ENCODE assay signal across 16 cellular contexts in genomic region chr5:132060501-132061161, GRCh38. TPM values are rescaled to one million over a fixed set of nuclear protein-coding genes. Genes with fewer than 3 reads are reported as not detected.
DNase-seq lines count a peak whose midpoint lies in the region; ATAC-seq and TF ChIP-seq lines count a peak whose summit lies in the region.
"Had no signal": no experiment of that assay in that cellular context is flagged by ENCODE, and none has a peak within 500 bp of the region (broad histone marks: within the 10 kb centered on the region; RNA-seq: fewer than 3 reads in every experiment).

IL3 (plus strand) TSS chr5:132060655; CDS start chr5:132060707, 52 bp downstream.

- H3K9ac ChIP-seq in BLaER1 = peak within 1 kb of the TSS; percentile 3; the same call in 1 of the 2 replicates

- no peaks in the 10 kb centered on the region for H3K9me3 ChIP-seq in BLaER1
- H3K9me3 ChIP-seq: breast epithelium, gastrocnemius medialis had no signal

- no peaks in the 10 kb centered on the region for H3K27me3 ChIP-seq in BLaER1
- H3K27me3 ChIP-seq: breast epithelium, gastrocnemius medialis had no signal

- peak within 1 kb of the TSS; percentile 80 for H3K4me2 ChIP-seq in BLaER1

- peak within 1 kb of the TSS; percentile 61; the same call in 1 of the 2 replicates for H3K27ac ChIP-seq in BLaER1
- H3K27ac ChIP-seq: breast epithelium, gastrocnemius medialis had no signal

- H4K20me1 ChIP-seq in BLaER1 = no peaks in the 10 kb centered on the region

- no peaks in the 10 kb centered on the region for H3K9me3 Mint-ChIP-seq in activated T-helper 2 cell treated with anti-CD3 and anti-CD28 coated beads, Interferon-gamma antibody, Interleukin-2, Interleukin-4, amounts not matched to agents 10 μg/mL and 5 μg/mL and 100 μg/mL, durations not matched to agents 14 hours and 24 hours and 36 hours
- no peaks in the 10 kb centered on the region for H3K9me3 Mint-ChIP-seq in natural killer cell
- no peaks in the 10 kb centered on the region for H3K9me3 Mint-ChIP-seq in type B pancreatic cell
- H3K9me3 Mint-ChIP-seq: stimulated activated memory B cell treated with anti-CD40 and anti-IgM and Interleukin-4, amounts not matched to agents 10 μg/mL and 1 μg/mL and 100 μg/mL, for 72 hours had no signal

- ATAC-seq in natural killer cell (no peak), HG03571 (IDR thresholded peaks at IDR 0.05; ENCODE audit: unreplicated experiment) (no peak)
- ATAC-seq: gastrocnemius medialis; stimulated activated memory B cell treated with anti-CD40 and anti-IgM and Interleukin-4, amounts not matched to agents 10 μg/mL and 1 μg/mL and 100 μg/mL, for 72 hours had no signal

- peaks cover 69% of the 10 kb centered on the region for H3K4me1 ChIP-seq in BLaER1
- H3K4me1 ChIP-seq: breast epithelium, gastrocnemius medialis had no signal

- intact Hi-C loops in activated T-helper 2 cell treated with anti-CD3 and anti-CD28 coated beads, Interferon-gamma antibody, Interleukin-2, Interleukin-4, amounts not matched to agents 10 μg/mL and 5 μg/mL and 100 μg/mL, durations not matched to agents 14 hours and 24 hours and 36 hours (cut with micrococcal nuclease) = loop anchor here (5.0 to 10.0 kb wide), 2 partner anchors 266 to 313 kb away; partner anchors contain the start of gene FNIP1
- intact Hi-C loops in natural killer cell (cut with micrococcal nuclease) = loop anchor here (5.0 kb wide), 1 partner anchor 42 kb away; no protein-coding TSS in a partner anchor

- H3K27ac Mint-ChIP-seq in activated T-helper 2 cell treated with anti-CD3 and anti-CD28 coated beads, Interferon-gamma antibody, Interleukin-2, Interleukin-4, amounts not matched to agents 10 μg/mL and 5 μg/mL and 100 μg/mL, durations not matched to agents 14 hours and 24 hours and 36 hours = peak within 1 kb of the TSS; percentile 73
- H3K27ac Mint-ChIP-seq in natural killer cell (peak within 1 kb of the TSS in 1 of 2 donors; percentile 53), type B pancreatic cell (no peak within 1 kb of the TSS)
- H3K27ac Mint-ChIP-seq: stimulated activated memory B cell treated with anti-CD40 and anti-IgM and Interleukin-4, amounts not matched to agents 10 μg/mL and 1 μg/mL and 100 μg/mL, for 72 hours had no signal

- H3K4me3 Mint-ChIP-seq in activated T-helper 2 cell treated with anti-CD3 and anti-CD28 coated beads, Interferon-gamma antibody, Interleukin-2, Interleukin-4, amounts not matched to agents 10 μg/mL and 5 μg/mL and 100 μg/mL, durations not matched to agents 14 hours and 24 hours and 36 hours (ENCODE audit: low read depth) = peak within 1 kb of the TSS; percentile 23
- H3K4me3 Mint-ChIP-seq in natural killer cell (no peak within 1 kb of the TSS), type B pancreatic cell (no peak within 1 kb of the TSS)
- H3K4me3 Mint-ChIP-seq: stimulated activated memory B cell treated with anti-CD40 and anti-IgM and Interleukin-4, amounts not matched to agents 10 μg/mL and 1 μg/mL and 100 μg/mL, for 72 hours had no signal

- DNase-seq in Daoy (ENCODE audit: low read depth) = peak; percentile 0
- no peak for DNase-seq in activated T-helper 2 cell treated with anti-CD3 and anti-CD28 coated beads, Interferon-gamma antibody, Interleukin-2, Interleukin-4, amounts not matched to agents 10 μg/mL and 5 μg/mL and 100 μg/mL, durations not matched to agents 14 hours and 24 hours and 36 hours (ENCODE audit: low spot score)
- peak; percentile 4 for DNase-seq in natural killer cell
- no peak for DNase-seq in type B pancreatic cell (ENCODE audit: extremely low spot score, unreplicated experiment)
- DNase-seq in stimulated activated CD4-positive, alpha-beta T cell treated with anti-CD3 and anti-CD28 coated beads, Interleukin-15, amount 100 ng/mL, for 24 hours = no peak
- DNase-seq in NCI-H187 treated with DMSO at 0.1 percent for 48 hours (lab: John Stamatoyannopoulos, UW) = no peak
- DNase-seq: gastrocnemius medialis; KG1; NCI-H1436 treated with DMSO at 0.1 percent for 48 hours; retina; RPMI8226; stimulated activated CD4-positive, alpha-beta T cell treated with anti-CD3 and anti-CD28 coated beads, Interleukin-4, amount 100 ng/mL, for 1 hour had no signal

- no peak for TF ChIP-seq CTCF in natural killer cell (IDR thresholded peaks at IDR 0.05)
- TF ChIP-seq CTCF in type B pancreatic cell (conservative IDR thresholded peaks at IDR 0.05) = no peak

- no peaks in the 10 kb centered on the region for H3K36me3 Mint-ChIP-seq in activated T-helper 2 cell treated with anti-CD3 and anti-CD28 coated beads, Interferon-gamma antibody, Interleukin-2, Interleukin-4, amounts not matched to agents 10 μg/mL and 5 μg/mL and 100 μg/mL, durations not matched to agents 14 hours and 24 hours and 36 hours (ENCODE audit: low read depth)
- no peaks in the 10 kb centered on the region for H3K36me3 Mint-ChIP-seq in natural killer cell
- no peaks in the 10 kb centered on the region for H3K36me3 Mint-ChIP-seq in type B pancreatic cell
- H3K36me3 Mint-ChIP-seq: stimulated activated memory B cell treated with anti-CD40 and anti-IgM and Interleukin-4, amounts not matched to agents 10 μg/mL and 1 μg/mL and 100 μg/mL, for 72 hours had no signal

- H3K36me3 ChIP-seq in BLaER1 = no peaks in the 10 kb centered on the region
- H3K36me3 ChIP-seq: breast epithelium, gastrocnemius medialis had no signal

- H3K4me1 Mint-ChIP-seq in activated T-helper 2 cell treated with anti-CD3 and anti-CD28 coated beads, Interferon-gamma antibody, Interleukin-2, Interleukin-4, amounts not matched to agents 10 μg/mL and 5 μg/mL and 100 μg/mL, durations not matched to agents 14 hours and 24 hours and 36 hours (ENCODE audit: low read depth) = peaks cover 65% of the 10 kb centered on the region
- H3K4me1 Mint-ChIP-seq in natural killer cell (peaks cover 21 to 45% of the 10 kb centered on the region in 2 donors), type B pancreatic cell (ENCODE audit: unreplicated experiment) (no peaks in the 10 kb centered on the region)

- H3K27me3 Mint-ChIP-seq in activated T-helper 2 cell treated with anti-CD3 and anti-CD28 coated beads, Interferon-gamma antibody, Interleukin-2, Interleukin-4, amounts not matched to agents 10 μg/mL and 5 μg/mL and 100 μg/mL, durations not matched to agents 14 hours and 24 hours and 36 hours (ENCODE audit: low read depth) = no peaks in the 10 kb centered on the region
- H3K27me3 Mint-ChIP-seq in natural killer cell (ENCODE audit: low read depth in 2 of 2) = peaks cover 0 to 3% of the 10 kb centered on the region in 2 donors
- H3K27me3 Mint-ChIP-seq in type B pancreatic cell = no peaks in the 10 kb centered on the region

- H3K4me3 ChIP-seq in BLaER1 = no peak within 1 kb of the TSS
- H3K4me3 ChIP-seq: breast epithelium, gastrocnemius medialis had no signal

RNA-seq across cellular contexts. Expression of gene IL3, which starts in this region (rescaled TPM):
- not detected in 2 replicates for total RNA-seq in Daoy (2014; rRNA removed; shearing (Covaris generic))
- total RNA-seq in activated T-helper 2 cell treated with anti-CD3 and anti-CD28 coated beads, Interferon-gamma antibody, Interleukin-2, Interleukin-4, amounts not matched to agents 10 μg/mL and 5 μg/mL and 100 μg/mL, durations not matched to agents 14 hours and 24 hours and 36 hours = 140 and 142 TPM in 2 replicates
- total RNA-seq in natural killer cell (not detected), type B pancreatic cell (ENCODE audit: low replicate concordance) (not detected in 2 replicates)
- total RNA-seq: breast epithelium, gastrocnemius medialis had no signal

Comparison
In these comparisons a context has a peak if more than half of its experiments do, and no peak if none do; other contexts are left out.
1. RNA of gene IL3 (total RNA-seq): 140 to 142 TPM in activated T-helper 2 cell treated with anti-CD3 and anti-CD28 coated beads, Interferon-gamma antibody, Interleukin-2, Interleukin-4, amounts not matched to agents 10 μg/mL and 5 μg/mL and 100 μg/mL, durations not matched to agents 14 hours and 24 hours and 36 hours; not detected in Daoy, not detected in natural killer cell and not detected in type B pancreatic cell; every median in the first group is over 100 times any median in the second.
2. Peak in DNase-seq in Daoy; RNA of the gene not detected or under 1 TPM.
3. Peak in DNase-seq in natural killer cell; RNA of the gene not detected or under 1 TPM.